Comparison of ENCODE assay signal across 1 cellular context in the genomic region with DNA sequence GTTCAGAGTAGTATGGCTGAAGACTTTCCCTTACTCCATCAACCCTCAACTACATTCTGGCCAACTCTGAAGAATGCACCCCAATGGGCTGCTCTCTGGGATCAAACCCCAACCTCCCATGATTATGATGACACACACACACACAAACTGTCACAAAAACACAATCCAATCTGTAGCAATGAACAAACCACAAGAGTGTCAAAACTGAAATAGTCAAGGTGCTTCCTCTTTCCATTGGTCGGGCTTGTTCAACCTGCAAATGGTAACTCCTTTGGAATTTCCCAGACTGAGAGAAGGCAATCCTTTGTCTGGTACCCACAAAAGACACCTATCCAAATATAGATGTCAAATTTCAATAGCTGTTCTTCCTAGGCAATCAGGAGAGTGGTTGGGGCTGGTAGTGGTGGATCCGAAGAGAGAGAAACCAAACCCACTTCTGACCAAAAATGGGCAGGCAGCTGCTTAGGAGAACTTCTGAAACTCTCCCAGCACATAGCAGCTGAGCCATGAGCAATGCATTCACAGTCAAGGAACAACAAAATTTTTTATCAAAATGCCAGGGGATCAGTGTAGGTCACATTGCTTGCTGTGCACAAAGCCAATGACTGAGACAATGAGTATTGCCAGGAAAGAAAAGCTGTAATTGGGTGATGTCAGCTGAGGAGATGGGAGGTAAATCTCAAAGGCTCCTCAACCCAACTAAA.
TF ChIP-seq lines count a peak whose summit lies in the region.

No MANE protein-coding gene starts in this region.

TF ChIP-seq in GM23338, 12 proteins besides CTCF, POLR2A, EP300 and RAD21 (continued from another document):
- TF ChIP-seq, protein P1, sequence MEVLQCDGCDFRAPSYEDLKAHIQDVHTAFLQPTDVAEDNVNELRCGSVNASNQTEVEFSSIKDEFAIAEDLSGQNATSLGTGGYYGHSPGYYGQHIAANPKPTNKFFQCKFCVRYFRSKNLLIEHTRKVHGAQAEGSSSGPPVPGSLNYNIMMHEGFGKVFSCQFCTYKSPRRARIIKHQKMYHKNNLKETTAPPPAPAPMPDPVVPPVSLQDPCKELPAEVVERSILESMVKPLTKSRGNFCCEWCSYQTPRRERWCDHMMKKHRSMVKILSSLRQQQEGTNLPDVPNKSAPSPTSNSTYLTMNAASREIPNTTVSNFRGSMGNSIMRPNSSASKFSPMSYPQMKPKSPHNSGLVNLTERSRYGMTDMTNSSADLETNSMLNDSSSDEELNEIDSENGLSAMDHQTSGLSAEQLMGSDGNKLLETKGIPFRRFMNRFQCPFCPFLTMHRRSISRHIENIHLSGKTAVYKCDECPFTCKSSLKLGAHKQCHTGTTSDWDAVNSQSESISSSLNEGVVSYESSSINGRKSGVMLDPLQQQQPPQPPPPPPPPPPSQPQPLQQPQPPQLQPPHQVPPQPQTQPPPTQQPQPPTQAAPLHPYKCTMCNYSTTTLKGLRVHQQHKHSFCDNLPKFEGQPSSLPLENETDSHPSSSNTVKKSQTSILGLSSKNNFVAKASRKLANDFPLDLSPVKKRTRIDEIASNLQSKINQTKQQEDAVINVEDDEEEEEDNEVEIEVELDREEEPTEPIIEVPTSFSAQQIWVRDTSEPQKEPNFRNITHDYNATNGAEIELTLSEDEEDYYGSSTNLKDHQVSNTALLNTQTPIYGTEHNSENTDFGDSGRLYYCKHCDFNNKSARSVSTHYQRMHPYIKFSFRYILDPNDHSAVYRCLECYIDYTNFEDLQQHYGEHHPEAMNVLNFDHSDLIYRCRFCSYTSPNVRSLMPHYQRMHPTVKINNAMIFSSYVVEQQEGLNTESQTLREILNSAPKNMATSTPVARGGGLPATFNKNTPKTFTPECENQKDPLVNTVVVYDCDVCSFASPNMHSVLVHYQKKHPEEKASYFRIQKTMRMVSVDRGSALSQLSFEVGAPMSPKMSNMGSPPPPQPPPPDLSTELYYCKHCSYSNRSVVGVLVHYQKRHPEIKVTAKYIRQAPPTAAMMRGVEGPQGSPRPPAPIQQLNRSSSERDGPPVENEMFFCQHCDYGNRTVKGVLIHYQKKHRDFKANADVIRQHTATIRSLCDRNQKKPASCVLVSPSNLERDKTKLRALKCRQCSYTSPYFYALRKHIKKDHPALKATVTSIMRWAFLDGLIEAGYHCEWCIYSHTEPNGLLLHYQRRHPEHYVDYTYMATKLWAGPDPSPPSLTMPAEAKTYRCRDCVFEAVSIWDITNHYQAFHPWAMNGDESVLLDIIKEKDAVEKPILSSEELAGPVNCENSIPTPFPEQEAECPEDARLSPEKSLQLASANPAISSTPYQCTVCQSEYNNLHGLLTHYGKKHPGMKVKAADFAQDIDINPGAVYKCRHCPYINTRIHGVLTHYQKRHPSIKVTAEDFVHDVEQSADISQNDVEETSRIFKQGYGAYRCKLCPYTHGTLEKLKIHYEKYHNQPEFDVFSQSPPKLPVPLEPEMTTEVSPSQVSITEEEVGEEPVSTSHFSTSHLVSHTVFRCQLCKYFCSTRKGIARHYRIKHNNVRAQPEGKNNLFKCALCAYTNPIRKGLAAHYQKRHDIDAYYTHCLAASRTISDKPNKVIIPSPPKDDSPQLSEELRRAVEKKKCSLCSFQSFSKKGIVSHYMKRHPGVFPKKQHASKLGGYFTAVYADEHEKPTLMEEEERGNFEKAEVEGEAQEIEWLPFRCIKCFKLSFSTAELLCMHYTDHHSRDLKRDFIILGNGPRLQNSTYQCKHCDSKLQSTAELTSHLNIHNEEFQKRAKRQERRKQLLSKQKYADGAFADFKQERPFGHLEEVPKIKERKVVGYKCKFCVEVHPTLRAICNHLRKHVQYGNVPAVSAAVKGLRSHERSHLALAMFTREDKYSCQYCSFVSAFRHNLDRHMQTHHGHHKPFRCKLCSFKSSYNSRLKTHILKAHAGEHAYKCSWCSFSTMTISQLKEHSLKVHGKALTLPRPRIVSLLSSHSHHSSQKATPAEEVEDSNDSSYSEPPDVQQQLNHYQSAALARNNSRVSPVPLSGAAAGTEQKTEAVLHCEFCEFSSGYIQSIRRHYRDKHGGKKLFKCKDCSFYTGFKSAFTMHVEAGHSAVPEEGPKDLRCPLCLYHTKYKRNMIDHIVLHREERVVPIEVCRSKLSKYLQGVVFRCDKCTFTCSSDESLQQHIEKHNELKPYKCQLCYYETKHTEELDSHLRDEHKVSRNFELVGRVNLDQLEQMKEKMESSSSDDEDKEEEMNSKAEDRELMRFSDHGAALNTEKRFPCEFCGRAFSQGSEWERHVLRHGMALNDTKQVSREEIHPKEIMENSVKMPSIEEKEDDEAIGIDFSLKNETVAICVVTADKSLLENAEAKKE (CRISPR knock-in tag; IDR thresholded peaks at IDR 0.05) = no peak
- TF ChIP-seq, protein P2, sequence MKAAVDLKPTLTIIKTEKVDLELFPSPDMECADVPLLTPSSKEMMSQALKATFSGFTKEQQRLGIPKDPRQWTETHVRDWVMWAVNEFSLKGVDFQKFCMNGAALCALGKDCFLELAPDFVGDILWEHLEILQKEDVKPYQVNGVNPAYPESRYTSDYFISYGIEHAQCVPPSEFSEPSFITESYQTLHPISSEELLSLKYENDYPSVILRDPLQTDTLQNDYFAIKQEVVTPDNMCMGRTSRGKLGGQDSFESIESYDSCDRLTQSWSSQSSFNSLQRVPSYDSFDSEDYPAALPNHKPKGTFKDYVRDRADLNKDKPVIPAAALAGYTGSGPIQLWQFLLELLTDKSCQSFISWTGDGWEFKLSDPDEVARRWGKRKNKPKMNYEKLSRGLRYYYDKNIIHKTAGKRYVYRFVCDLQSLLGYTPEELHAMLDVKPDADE (IDR thresholded peaks at IDR 0.05) = no peak
- TF ChIP-seq POLR2AphosphoS5 (IDR thresholded peaks at IDR 0.05; ENCODE audit: low read depth) = no peak
